9 cellular contexts compared by ENCODE assay signal in the genomic region with DNA sequence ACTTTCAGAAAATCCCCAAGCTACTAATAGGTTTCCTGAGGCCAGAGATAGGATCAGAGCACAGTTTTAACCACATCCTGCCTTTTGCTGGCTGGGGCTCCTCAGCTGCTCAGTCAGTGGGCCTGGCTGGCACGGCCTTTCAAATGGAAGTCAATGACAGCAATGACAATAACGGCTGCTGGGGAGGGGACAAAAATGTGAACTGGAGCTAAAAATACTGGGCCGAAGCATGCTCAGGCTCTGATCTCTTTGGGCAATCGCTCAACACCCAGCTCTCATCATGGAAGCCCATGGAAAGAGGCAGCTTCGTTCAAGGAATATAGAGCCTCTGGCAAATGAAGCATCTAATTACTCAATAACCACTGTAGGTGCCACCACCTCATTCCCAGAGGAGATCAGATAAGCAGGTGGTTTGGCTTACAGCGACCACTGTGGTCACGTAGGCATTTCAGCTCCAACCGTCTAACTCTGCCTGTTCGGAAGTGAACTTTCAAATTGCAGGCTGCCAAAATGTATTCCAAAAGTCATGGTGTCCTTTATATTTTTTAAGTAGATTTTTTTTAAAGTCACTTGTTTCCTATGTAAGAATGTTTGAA. TPM values are rescaled to one million over a fixed set of nuclear protein-coding genes. Genes with fewer than 3 reads are reported as not detected.
DNase-seq lines count a peak whose midpoint lies in the region; ATAC-seq, FAIRE-seq and TF ChIP-seq lines count a peak whose summit lies in the region.
"Had no signal": no experiment of that assay in that cellular context is flagged by ENCODE, and none has a peak within 500 bp of the region (broad histone marks: within the 10 kb centered on the region; RNA-seq: fewer than 3 reads in every experiment).

No MANE protein-coding gene starts in this region.

- no peak overlapping the region for H3K27ac ChIP-seq in kidney (ENCODE audit: low read depth in 2 of 2, low read length in 2 of 2)

- TF ChIP-seq CTCF in GM20000 (IDR thresholded peaks at IDR 0.05; ENCODE audit: extremely low read depth, missing control alignments), result no peak
- no peak for TF ChIP-seq CTCF in kidney (IDR thresholded peaks at IDR 0.05; ENCODE audit: borderline replicate concordance, extremely low read depth, insufficient read depth)

- H3K4me1 ChIP-seq in kidney (ENCODE audit: control insufficient read depth in 1 of 2, insufficient read depth in 1 of 2, low read depth in 1 of 2, low read length in 2 of 2), result peaks cover 0 to 2% of the 10 kb centered on the region in 2 donors

- H3K36me3 ChIP-seq in kidney (ENCODE audit: control insufficient read depth in 1 of 2, insufficient read depth in 2 of 2, low read length in 2 of 2), result no peaks in the 10 kb centered on the region

- peak; percentile 89 for DNase-seq in GF-D8 (lab: John Stamatoyannopoulos, UW)
- peak; percentile 74 for DNase-seq in GM20000 (ENCODE audit: low spot score)
- peak; percentile 86 for DNase-seq in UCSD-AML1 (lab: John Stamatoyannopoulos, UW; ENCODE audit: unreplicated experiment)
- DNase-seq in kidney, result no peak
- no peak for DNase-seq in DMS 273 treated with DMSO at 0.1 percent for 48 hours (lab: John Stamatoyannopoulos, UW)
- no peak for DNase-seq in occipital lobe (lab: John Stamatoyannopoulos, UW)
- DNase-seq in activated gamma-delta T cell treated with Interleukin-2 at 50 U/mL for 16 hours, result no peak

- no peak overlapping the region for H3K9ac ChIP-seq in kidney (ENCODE audit: low read length in 2 of 2)

- FAIRE-seq in kidney (lab: Jason Lieb, UNC), result no peak

- intact Hi-C loops in kidney (cut with DNase I), result no loop called here

- ATAC-seq in HG03469 (IDR thresholded peaks at IDR 0.05; ENCODE audit: unreplicated experiment), result peak; percentile 70

- no peaks in the 10 kb centered on the region for H3K9me3 ChIP-seq in kidney (ENCODE audit: control insufficient read depth in 1 of 2, low read length in 2 of 2)

- no peak overlapping the region for H3K4me3 ChIP-seq in kidney (ENCODE audit: low read length in 2 of 2)

RNA-seq across cellular contexts. Expression of gene WT1, which starts 14.3 kb away (rescaled TPM):
- total RNA-seq in kidney, result 0.66 TPM
- polyA plus RNA-seq in kidney (ENCODE audit: insufficient read depth, low read depth, low replicate concordance), result 15.0 TPM
- not detected for total RNA-seq in occipital lobe
- total RNA-seq: skeletal muscle tissue had no signal

Comparison
In these comparisons a context has a peak if more than half of its experiments do, and no peak if none do; other contexts are left out.
1. DNase-seq: peak in GF-D8 (single experiment), GM20000 (single experiment) and UCSD-AML1 (single experiment); none in kidney (single experiment), DMS 273 treated with DMSO at 0.1 percent for 48 hours (single experiment), occipital lobe (single experiment) and activated gamma-delta T cell treated with Interleukin-2 at 50 U/mL for 16 hours (single experiment).